ENCODE assay signal across 21 cellular contexts in genomic region chrX:46991664-46992063, GRCh38.
"Had no signal": no experiment of that assay in that cellular context is flagged by ENCODE, and none has a peak within 500 bp of the region (broad histone marks: within the 10 kb centered on the region; RNA-seq: fewer than 3 reads in every experiment).

No MANE protein-coding gene starts in this region.

- H3K27me3 ChIP-seq: colonic mucosa, gastroesophageal sphincter, neutrophil, ovary, thyroid gland had no signal

- H3K9me3 Mint-ChIP-seq: activated naive CD4-positive, alpha-beta T cell treated with anti-CD3 and anti-CD28 coated beads, Interleukin-2, amount 10 ng/mL, durations not matched to agents 7 days and 5 days; T-helper 1 cell treated with Interleukin-12 subunit alpha and Interleukin-12 subunit beta and Interleukin-4 antibody, amounts not matched to agents 30 μg/mL and 1 μg/mL, for 36 hours had no signal

- H3K36me3 Mint-ChIP-seq: activated CD4-positive, alpha-beta memory T cell treated with anti-CD3 and anti-CD28 coated beads for 36 hours; activated naive CD4-positive, alpha-beta T cell treated with anti-CD3 and anti-CD28 coated beads, Interleukin-2, amount 10 ng/mL, durations not matched to agents 7 days and 5 days had no signal

- H3K36me3 ChIP-seq: colonic mucosa, left ventricle myocardium inferior, neutrophil, ovary, prostate gland, thyroid gland had no signal

- H3K27ac ChIP-seq: colonic mucosa, epithelial cell of prostate, gastroesophageal sphincter, heart left ventricle, left ventricle myocardium inferior, neutrophil, ovary, prostate gland, thyroid gland had no signal

- H3K27me3 Mint-ChIP-seq: activated CD4-positive, alpha-beta memory T cell treated with anti-CD3 and anti-CD28 coated beads for 36 hours; activated naive CD4-positive, alpha-beta T cell treated with anti-CD3 and anti-CD28 coated beads, Interleukin-2, amount 10 ng/mL, durations not matched to agents 7 days and 5 days; naive thymus-derived CD8-positive, alpha-beta T cell had no signal

- H3K4me1 ChIP-seq: colonic mucosa, gastroesophageal sphincter, heart left ventricle, left ventricle myocardium inferior, prostate gland, thyroid gland had no signal

- H3K4me1 Mint-ChIP-seq: activated naive CD4-positive, alpha-beta T cell treated with anti-CD3 and anti-CD28 coated beads, Interleukin-2, amount 10 ng/mL, durations not matched to agents 7 days and 5 days; naive thymus-derived CD8-positive, alpha-beta T cell had no signal

- H3K4me3 ChIP-seq: colonic mucosa, gastroesophageal sphincter, heart left ventricle, left ventricle myocardium inferior, ovary, prostate gland, thyroid gland had no signal

- DNase-seq: activated CD4-positive, alpha-beta memory T cell treated with anti-CD3 and anti-CD28 coated beads for 36 hours; activated CD4-positive, alpha-beta T cell treated with anti-CD3 and anti-CD28 coated beads for 48 hours; activated effector memory CD4-positive, alpha-beta T cell treated with Interleukin-2 at 50 U/mL for 16 hours; activated naive CD4-positive, alpha-beta T cell treated with anti-CD3 and anti-CD28 coated beads, Interleukin-2, amount 10 ng/mL, durations not matched to agents 7 days and 5 days; activated T-cell treated with anti-CD3 and anti-CD28 coated beads, Interleukin-2, amount 50 U/mL, for 72 hours; amygdala; colonic mucosa; heart left ventricle; left ventricle myocardium inferior; naive thymus-derived CD8-positive, alpha-beta T cell; ovary; stimulated activated CD4-positive, alpha-beta T cell treated with anti-CD3 and anti-CD28 coated beads, Interleukin-4, amount 100 ng/mL, for 24 hours; stimulated activated naive CD4-positive, alpha-beta T cell treated with Interleukin-2 at 50 U/mL for 16 hours; T1000; thyroid gland had no signal

- H3K4me3 Mint-ChIP-seq: activated CD4-positive, alpha-beta memory T cell treated with anti-CD3 and anti-CD28 coated beads for 36 hours; activated naive CD4-positive, alpha-beta T cell treated with anti-CD3 and anti-CD28 coated beads, Interleukin-2, amount 10 ng/mL, durations not matched to agents 7 days and 5 days; activated T-cell treated with anti-CD3 and anti-CD28 coated beads, Interleukin-2, amount 50 U/mL, for 72 hours; mesothelial cell of epicardium; naive thymus-derived CD8-positive, alpha-beta T cell; T-helper 1 cell treated with Interleukin-12 subunit alpha and Interleukin-12 subunit beta and Interleukin-4 antibody, amounts not matched to agents 30 μg/mL and 1 μg/mL, for 36 hours had no signal

- H3K27ac Mint-ChIP-seq: activated CD4-positive, alpha-beta memory T cell treated with anti-CD3 and anti-CD28 coated beads for 36 hours; activated naive CD4-positive, alpha-beta T cell treated with anti-CD3 and anti-CD28 coated beads, Interleukin-2, amount 10 ng/mL, durations not matched to agents 7 days and 5 days; activated T-cell treated with anti-CD3 and anti-CD28 coated beads, Interleukin-2, amount 50 U/mL, for 72 hours; mesothelial cell of epicardium; naive thymus-derived CD8-positive, alpha-beta T cell; T-helper 1 cell treated with Interleukin-12 subunit alpha and Interleukin-12 subunit beta and Interleukin-4 antibody, amounts not matched to agents 30 μg/mL and 1 μg/mL, for 36 hours had no signal

- H3K9me3 ChIP-seq: colonic mucosa, gastroesophageal sphincter, left ventricle myocardium inferior, neutrophil, prostate gland, thyroid gland had no signal

- ATAC-seq: activated T-cell treated with anti-CD3 and anti-CD28 coated beads, Interleukin-2, amount 50 U/mL, for 72 hours; gastroesophageal sphincter; heart left ventricle; naive thymus-derived CD8-positive, alpha-beta T cell had no signal
